Comparison of ENCODE assay signal across 1 cellular context in genomic region chr17:30324723-30325122, GRCh38.
TF ChIP-seq lines count a peak whose summit lies in the region.

No MANE protein-coding gene starts in this region.

TF ChIP-seq in K562, 482 proteins besides CTCF, POLR2A, EP300 and RAD21:
- 0 out of 2 replicates have a peak, but pooled peaks have one; percentile 6 for TF ChIP-seq MAFG (tag; conservative IDR thresholded peaks at IDR 0.05)
- TF ChIP-seq MAFF (IDR thresholded peaks at IDR 0.05; ENCODE audit: low read length): 0 out of 2 replicates have a peak, but pooled peaks have one; percentile 9
- peak; percentile 80 for TF ChIP-seq MEIS2 (IDR thresholded peaks at IDR 0.05; ENCODE audit: partially characterized antibody)
- no peak for TF ChIP-seq TCF7L2 (IDR thresholded peaks at IDR 0.05; ENCODE audit: low read depth, low read length)
- TF ChIP-seq C11orf30 (IDR thresholded peaks at IDR 0.05; ENCODE audit: low read depth): peak; percentile 32; the same call in 1 of the 2 replicates
- TF ChIP-seq PKNOX1 (IDR thresholded peaks at IDR 0.05): peak; percentile 97
- 0 out of 2 replicates have a peak, but pooled peaks have one; percentile 22 for TF ChIP-seq NFE2 (IDR thresholded peaks at IDR 0.05; ENCODE audit: low read depth)
- TF ChIP-seq PBX2 (CRISPR knock-in tag; IDR thresholded peaks at IDR 0.05; ENCODE audit: low read depth): peak; percentile 52
- peak; percentile 83 for TF ChIP-seq PBX2 (tag; conservative IDR thresholded peaks at IDR 0.05; ENCODE audit: low read depth)
- no peak for TF ChIP-seq ATF6 (CRISPR knock-in tag; IDR thresholded peaks at IDR 0.05)
- peak; percentile 23; the same call in 1 of the 2 replicates for TF ChIP-seq MAFK (IDR thresholded peaks at IDR 0.05; ENCODE audit: low read length)
